Comparison of ENCODE assay signal across 22 cellular contexts in the genomic region with DNA sequence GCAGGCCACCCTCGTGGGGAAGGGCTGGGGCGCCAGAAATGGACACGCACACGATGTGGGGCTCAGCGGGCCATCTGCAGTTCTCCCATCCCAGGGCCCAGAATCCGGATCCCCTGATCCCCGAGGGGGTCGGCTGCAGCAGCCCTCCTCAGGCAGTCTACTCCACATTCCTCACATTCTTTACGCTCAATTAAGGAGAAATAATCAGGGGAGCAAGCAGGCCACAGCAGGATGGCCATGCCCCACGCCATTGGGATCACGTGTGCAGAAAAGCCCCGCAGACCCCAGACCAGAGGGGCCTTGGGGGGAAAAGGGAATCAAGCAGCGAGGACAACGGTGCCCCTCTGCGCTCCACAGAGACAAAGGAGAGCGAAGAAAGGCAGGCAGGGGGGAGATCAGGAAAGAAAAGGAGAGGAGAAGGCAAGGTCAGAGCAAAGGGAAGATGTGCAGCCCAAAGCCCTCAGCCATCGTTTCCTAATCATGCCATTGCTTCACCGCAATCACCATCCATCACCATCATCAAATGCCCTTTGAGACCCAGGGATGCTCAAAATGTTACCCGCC. TPM values are rescaled to one million over a fixed set of nuclear protein-coding genes. Genes with fewer than 3 reads are reported as not detected.
A peak's percentile ranks its signal among the peaks of the same experiment; 100 is the strongest.
DNase-seq lines count a peak whose midpoint lies in the region; FAIRE-seq and TF ChIP-seq lines count a peak whose summit lies in the region.
"Had no signal": no experiment of that assay in that cellular context is flagged by ENCODE, and none has a peak within 500 bp of the region (broad histone marks: within the 10 kb centered on the region; RNA-seq: fewer than 3 reads in every experiment).

No MANE protein-coding gene starts in this region.

- no peaks in the 10 kb centered on the region for H3K36me3 ChIP-seq in SJCRH30
- no peaks in the 10 kb centered on the region for H3K36me3 ChIP-seq in neural progenitor cell
- H3K36me3 ChIP-seq in mammary epithelial cell (ENCODE audit: insufficient read depth, low read length) = no peaks in the 10 kb centered on the region
- H3K36me3 ChIP-seq: upper lobe of left lung had no signal

- no peaks in the 10 kb centered on the region for H3K36me3 Mint-ChIP-seq in neural progenitor cell
- H3K36me3 Mint-ChIP-seq: natural killer cell had no signal

- no TSS peak for BruUV-seq in mammary epithelial cell (replicated peaks; lab: Mats Ljungman, UMichigan)

- H3K9ac ChIP-seq in neural progenitor cell (no peak overlapping the region), mammary epithelial cell (ENCODE audit: insufficient read depth, low read length) (no peak overlapping the region)

- peaks cover 62% of the 10 kb centered on the region for H3K4me1 Mint-ChIP-seq in neural progenitor cell

- no peaks in the 10 kb centered on the region for H3K9me3 ChIP-seq in SJCRH30 (replicated peaks)
- no peaks in the 10 kb centered on the region for H3K9me3 ChIP-seq in neural progenitor cell (ENCODE audit: low read depth)
- H3K9me3 ChIP-seq in mammary epithelial cell (replicated peaks; ENCODE audit: insufficient read depth, low read length) = no peaks in the 10 kb centered on the region
- H3K9me3 ChIP-seq: upper lobe of left lung had no signal

- peak overlapping the region; percentile 98 for H3K27ac ChIP-seq in SJCRH30
- H3K27ac ChIP-seq in neural progenitor cell = peak overlapping the region; percentile 96
- no peak overlapping the region for H3K27ac ChIP-seq in mammary epithelial cell (ENCODE audit: insufficient read depth, low read depth, low read length)
- H3K27ac ChIP-seq: PC-9 had no signal

- H3K27me3 ChIP-seq in SJCRH30 (no peaks in the 10 kb centered on the region), neural progenitor cell (no peaks in the 10 kb centered on the region), mammary epithelial cell (ENCODE audit: insufficient read depth, low read length) (no peaks in the 10 kb centered on the region)
- H3K27me3 ChIP-seq: upper lobe of left lung had no signal

- intact Hi-C loops in mammary epithelial cell (cut with micrococcal nuclease) = no loop called here

- H4K20me1 ChIP-seq in neural progenitor cell (ENCODE audit: low read depth) = no peaks in the 10 kb centered on the region
- no peaks in the 10 kb centered on the region for H4K20me1 ChIP-seq in mammary epithelial cell (ENCODE audit: insufficient read depth, low read length)

- H3K4me3 Mint-ChIP-seq in neural progenitor cell = peak overlapping the region; percentile 72
- H3K4me3 Mint-ChIP-seq: natural killer cell; stimulated activated naive CD8-positive, alpha-beta T cell treated with anti-CD3 and anti-CD28 coated beads, Interleukin-15, Interleukin-2, amounts not matched to agents 100 ng/mL and 50 ng/mL, for 24 hours; T-helper 1 cell treated with Interleukin-12 subunit alpha and Interleukin-12 subunit beta and Interleukin-4 antibody, amounts not matched to agents 30 μg/mL and 1 μg/mL, for 36 hours had no signal

- FAIRE-seq in RCC 7860 (lab: Jason Lieb, UNC) = no peak
- FAIRE-seq: frontal cortex had no signal

- peak overlapping the region; percentile 79 for H3K27ac Mint-ChIP-seq in neural progenitor cell
- H3K27ac Mint-ChIP-seq: natural killer cell; stimulated activated naive CD8-positive, alpha-beta T cell treated with anti-CD3 and anti-CD28 coated beads, Interleukin-15, Interleukin-2, amounts not matched to agents 100 ng/mL and 50 ng/mL, for 24 hours; T-helper 1 cell treated with Interleukin-12 subunit alpha and Interleukin-12 subunit beta and Interleukin-4 antibody, amounts not matched to agents 30 μg/mL and 1 μg/mL, for 36 hours had no signal

- CTCF ChIA-PET in mammary epithelial cell (lab: Charles Lee; ENCODE audit: low non-redundant PET) = no interaction called here

- H3K79me2 ChIP-seq in neural progenitor cell (ENCODE audit: low read depth) (no peaks in the 10 kb centered on the region), mammary epithelial cell (ENCODE audit: insufficient read depth, low read length) (no peaks in the 10 kb centered on the region)

- H3K4me3 ChIP-seq in SJCRH30 (no peak overlapping the region), neural progenitor cell (peak overlapping the region; percentile 25), mammary epithelial cell (replicated peaks in 1 of 3; ENCODE audit: insufficient read depth in 1 of 3, low read depth in 2 of 3, low read length in 3 of 3) (no peak overlapping the region)
- H3K4me3 ChIP-seq: PC-9, upper lobe of left lung had no signal

- H3F3A ChIP-seq in neural progenitor cell (ENCODE audit: low read depth) = peaks cover 55% of the 10 kb centered on the region

- H3K9me3 Mint-ChIP-seq in neural progenitor cell = peaks cover 8% of the 10 kb centered on the region
- H3K9me3 Mint-ChIP-seq: natural killer cell; stimulated activated naive CD8-positive, alpha-beta T cell treated with anti-CD3 and anti-CD28 coated beads, Interleukin-15, Interleukin-2, amounts not matched to agents 100 ng/mL and 50 ng/mL, for 24 hours; T-helper 1 cell treated with Interleukin-12 subunit alpha and Interleukin-12 subunit beta and Interleukin-4 antibody, amounts not matched to agents 30 μg/mL and 1 μg/mL, for 36 hours had no signal

- DNase-seq in AG20443 (ENCODE audit: low spot score) = peak; percentile 5
- peak; percentile 80 to 87 for DNase-seq in SJCRH30
- DNase-seq in glomerular visceral epithelial cell (ENCODE audit: extremely low spot score) = peak; percentile 27
- DNase-seq in neural progenitor cell (ENCODE audit: low spot score) = peak; percentile 93
- no peak for DNase-seq in mammary epithelial cell
- no peak for DNase-seq in RCC 7860 (ENCODE audit: low spot score)
- no peak for DNase-seq in SW 1271 (lab: John Stamatoyannopoulos, UW)
- no peak for DNase-seq in NOMO-1 (lab: John Stamatoyannopoulos, UW; ENCODE audit: unreplicated experiment in 2 of 2)
- DNase-seq: activated gamma-delta T cell; caudate nucleus; effector CD4-positive, alpha-beta T cell; EL; natural killer cell; NCI-H1694; NCI-H774; PC-9; SIG-M5; stimulated activated CD4-positive, alpha-beta T cell treated with anti-CD3 and anti-CD28 coated beads, Interleukin-4, amount 100 ng/mL, for 1 hour had no signal

- dilution Hi-C loops in mammary epithelial cell (cut with HindIII; ENCODE audit: low sequenced_read_pairs) = no loop called here

- H2AFZ ChIP-seq in neural progenitor cell (replicated peaks) (no peak overlapping the region), mammary epithelial cell (ENCODE audit: low read depth, low read length) (no peak overlapping the region)
- H2AFZ ChIP-seq: PC-9 had no signal

- 70% methylated on average over 14 of the region's 19 CpGs for WGBS in mammary epithelial cell (ENCODE audit: low coverage, missing lambda C conversion rate)

- H3K4me2 ChIP-seq in neural progenitor cell (peak overlapping the region; percentile 74), mammary epithelial cell (ENCODE audit: insufficient read depth, low read depth, low read length) (no peak overlapping the region)
- H3K4me2 ChIP-seq: PC-9 had no signal

- TF ChIP-seq CTCF in neural progenitor cell (IDR thresholded peaks at IDR 0.05) (no peak), mammary epithelial cell (conservative IDR thresholded peaks at IDR 0.05 in 1 of 2, IDR thresholded peaks at IDR 0.05 in 1 of 2; ENCODE audit: extremely low read depth in 1 of 2, insufficient read depth in 1 of 2, low read depth in 1 of 2, low read length in 2 of 2) (no peak)

- in situ Hi-C loops in mammary epithelial cell (cut with MboI; ENCODE audit: low sequenced_read_pairs in 2 of 2) = no loop called here

- H3K4me1 ChIP-seq in SJCRH30 (peaks cover 65% of the 10 kb centered on the region), neural progenitor cell (peaks cover 50% of the 10 kb centered on the region), mammary epithelial cell (ENCODE audit: insufficient read depth, low read length) (no peaks in the 10 kb centered on the region)

- H3K27me3 Mint-ChIP-seq in neural progenitor cell (ENCODE audit: insufficient read depth, low read depth) = peaks cover 45% of the 10 kb centered on the region

RNA-seq across cellular contexts. Expression of gene PKDCC, which starts 17.5 kb away (rescaled TPM):
- 361 and 363 TPM in 2 replicates for total RNA-seq in SJCRH30 (2014; rRNA removed; shearing (Covaris generic))
- 70.4 and 133 TPM in 2 replicates for total RNA-seq in neural progenitor cell (ENCODE audit: low replicate concordance)
- under 1 TPM in 1 of 2 donors, not detected in 1; 0.17 TPM for total RNA-seq in mammary epithelial cell
- not detected for polyA plus RNA-seq in mammary epithelial cell
- not detected for polyA minus RNA-seq in mammary epithelial cell

Comparison
In these comparisons a context has a peak if more than half of its experiments do, and no peak if none do; other contexts are left out.
1. DNase-seq: peak in AG20443 (single experiment), SJCRH30 (2 of 2), glomerular visceral epithelial cell (single experiment) and neural progenitor cell (single experiment); none in mammary epithelial cell (single experiment), RCC 7860 (single experiment), SW 1271 (0 of 2) and NOMO-1 (0 of 2).
2. RNA of gene PKDCC, which starts 17.5 kb away (total RNA-seq): 361 to 363 TPM in SJCRH30 and 70.4 to 133 TPM in neural progenitor cell; 0.17 TPM in mammary epithelial cell; every median in the first group is over 10 times any median in the second.